18 cellular contexts compared by ENCODE assay signal in genomic region chr15:52417501-52417900, GRCh38.
A peak's percentile ranks its signal among the peaks of the same experiment; 100 is the strongest.
DNase-seq lines count a peak whose midpoint lies in the region; ATAC-seq lines count a peak whose summit lies in the region.
"Had no signal": no experiment of that assay in that cellular context is flagged by ENCODE, and none has a peak within 500 bp of the region (broad histone marks: within the 10 kb centered on the region; RNA-seq: fewer than 3 reads in every experiment).

No MANE protein-coding gene starts in this region.

- H3K79me2 ChIP-seq in ACC112 (ENCODE audit: control insufficient read depth, insufficient read depth, low read length, unreplicated experiment): no peaks in the 10 kb centered on the region

- no peaks in the 10 kb centered on the region for H3K4me1 ChIP-seq in ACC112 (ENCODE audit: control insufficient read depth, insufficient read depth, low read length, unreplicated experiment)
- H3K4me1 ChIP-seq: Caco-2, stomach had no signal

- no peak for ATAC-seq in GM21786 (IDR thresholded peaks at IDR 0.05; ENCODE audit: unreplicated experiment)
- ATAC-seq: K562 had no signal

- H2AFZ ChIP-seq in ACC112 (ENCODE audit: low read length, unreplicated experiment): no peak overlapping the region

- peak; percentile 77 for DNase-seq in HCEC 1CT
- DNase-seq in amniotic epithelial cell (ENCODE audit: low read depth): peak; percentile 99
- peak; percentile 15 for DNase-seq in iris pigment epithelial cell (ENCODE audit: low read depth)
- DNase-seq in activated gamma-delta T cell (lab: John Stamatoyannopoulos, UW): no peak
- no peak for DNase-seq in NCI-H1417 (lab: John Stamatoyannopoulos, UW)
- DNase-seq in NCI-H2081 treated with DMSO at 0.1 percent for 48 hours (lab: John Stamatoyannopoulos, UW): no peak
- DNase-seq: activated CD8-positive, alpha-beta memory T cell treated with anti-CD3 and anti-CD28 coated beads, Interleukin-2, amount 50 U/mL, for 4 hours; Caco-2; central memory CD4-positive, alpha-beta T cell; head of caudate nucleus; kidney; NCI-H1105; ovary; spleen; stomach had no signal

- H3K27me3 ChIP-seq in ACC112 (ENCODE audit: insufficient read depth, low read length): no peaks in the 10 kb centered on the region
- H3K27me3 ChIP-seq: ovary, spleen, stomach had no signal

- peak overlapping the region; percentile 5; the same call in 1 of the 2 replicates for H3K27ac ChIP-seq in ACC112 (ENCODE audit: low read depth, low read length)
- H3K27ac ChIP-seq: ovary, spleen, stomach had no signal

- no peaks in the 10 kb centered on the region for H3K36me3 ChIP-seq in ACC112 (ENCODE audit: insufficient read depth, low read length)
- H3K36me3 ChIP-seq: ovary had no signal

- H3K4me3 ChIP-seq in ACC112 (ENCODE audit: low read depth, low read length): no peak overlapping the region
- H3K4me3 ChIP-seq: K562, ovary, spleen, stomach had no signal

Comparison
In these comparisons a context has a peak if more than half of its experiments do, and no peak if none do; other contexts are left out.
1. DNase-seq: peak in HCEC 1CT (single experiment), amniotic epithelial cell (single experiment) and iris pigment epithelial cell (single experiment); none in activated gamma-delta T cell (single experiment), NCI-H1417 (0 of 3) and NCI-H2081 treated with DMSO at 0.1 percent for 48 hours (single experiment).